ENCODE assay signal across 9 cellular contexts in the genomic region with DNA sequence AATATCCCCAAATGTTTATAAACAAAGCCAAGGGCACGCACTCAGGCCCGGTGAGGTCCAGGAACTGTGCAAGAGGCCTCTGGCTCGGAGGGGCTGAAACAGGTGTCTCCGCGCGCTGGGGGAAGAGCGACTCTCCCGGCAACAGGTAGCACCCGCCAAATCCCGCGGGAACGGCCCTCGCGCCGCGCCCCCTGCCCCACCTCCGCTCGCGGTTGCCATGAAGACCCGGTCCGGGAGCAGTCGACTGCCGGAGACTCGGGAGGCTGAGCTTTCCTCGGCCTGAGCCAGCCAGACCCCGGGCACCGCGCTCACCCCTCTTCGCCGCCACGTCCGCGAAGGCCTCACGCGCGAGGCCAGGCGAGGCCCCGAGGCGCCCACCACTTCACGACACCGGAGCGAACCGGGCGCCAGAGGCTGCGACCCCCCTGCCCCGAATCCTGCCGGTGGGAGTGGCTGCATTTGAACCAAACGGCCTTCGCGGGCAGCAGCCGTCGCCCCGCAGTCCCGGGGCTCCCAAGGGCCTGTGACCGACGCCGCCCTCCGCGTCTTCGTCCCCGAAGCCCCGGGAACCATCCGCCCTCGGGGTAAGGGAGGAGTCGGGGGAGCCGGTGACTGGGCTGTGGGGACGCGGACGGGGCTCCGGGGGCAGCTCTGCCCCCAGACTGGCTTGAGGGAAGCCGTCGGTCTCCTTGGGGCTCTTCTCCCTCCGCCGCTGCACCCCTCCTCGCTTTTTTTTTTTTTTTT. TPM values are rescaled to one million over a fixed set of nuclear protein-coding genes. Genes with fewer than 3 reads are reported as not detected.
DNase-seq lines count a peak whose midpoint lies in the region; ATAC-seq and TF ChIP-seq lines count a peak whose summit lies in the region.
"Had no signal": no experiment of that assay in that cellular context is flagged by ENCODE, and none has a peak within 500 bp of the region (broad histone marks: within the 10 kb centered on the region; RNA-seq: fewer than 3 reads in every experiment).

A gene with protein sequence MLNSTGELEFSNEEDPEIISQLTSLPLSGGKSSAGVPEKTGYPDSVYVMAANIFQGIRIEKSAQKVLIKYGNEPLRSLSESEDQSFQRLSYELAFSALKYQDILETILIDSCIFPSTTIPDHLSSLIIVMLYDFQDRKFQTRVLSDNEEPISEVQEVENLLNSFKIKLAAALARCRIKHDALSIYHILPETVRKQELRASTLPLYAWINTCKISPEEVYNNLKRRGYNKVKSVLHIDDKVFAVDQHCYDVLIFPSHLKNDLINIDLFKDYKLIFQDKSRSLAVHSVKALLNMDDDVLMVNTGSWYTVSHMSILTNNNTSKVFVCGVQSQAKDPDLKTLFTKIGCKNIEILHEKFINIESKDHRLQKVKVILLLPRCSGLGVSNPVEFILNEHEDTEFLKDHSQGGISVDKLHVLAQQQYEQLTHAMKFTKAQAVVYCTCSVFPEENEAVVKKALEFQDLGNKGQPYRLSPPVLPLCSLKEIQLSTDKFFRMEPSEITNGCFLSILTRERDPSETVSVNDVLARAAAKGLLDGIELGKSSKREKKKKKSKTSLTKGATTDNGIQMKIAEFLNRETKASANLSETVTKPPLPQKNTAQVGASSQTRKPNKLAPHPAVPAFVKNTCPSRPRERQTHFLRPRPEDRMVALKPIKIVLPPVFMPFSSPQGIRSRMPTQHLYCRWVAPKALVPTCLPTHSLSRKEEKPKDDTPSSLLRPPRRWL (plus strand): TSS at position 239 of the 744 bp plus-strand sequence. CDS start 739 bp downstream, outside the sequence.

- no peaks in the 10 kb centered on the region for H3K9me3 Mint-ChIP-seq in Caco-2 (ENCODE audit: unreplicated experiment)
- H3K9me3 Mint-ChIP-seq in activated naive CD8-positive, alpha-beta T cell treated with anti-CD3 and anti-CD28 coated beads, Interleukin-2, amount 10 ng/mL, durations not matched to agents 7 days and 5 days = peaks cover 4% of the 10 kb centered on the region

- peak within 1 kb of the TSS; percentile 26 to 63 (median 48) for H3K27ac ChIP-seq in sigmoid colon

- H3K27me3 ChIP-seq in Caco-2 (replicated peaks; ENCODE audit: control insufficient read depth, insufficient read depth, low read length) (no peaks in the 10 kb centered on the region), iPS-15b (ENCODE audit: control insufficient read depth, insufficient read depth, low read length) (no peaks in the 10 kb centered on the region), sigmoid colon (no peaks in the 10 kb centered on the region)

- 1% methylated on average over 75 of the region's 75 CpGs for WGBS in sigmoid colon, 2 donors

- CTCF ChIA-PET in Caco-2 (lab: Charles Lee) = interaction anchor here (0.6 kb wide), 2 partner anchors 31 to 169 kb away, joined by 3 to 6 read pairs; no protein-coding TSS in a partner anchor

- DNase-seq in Caco-2 = peak; percentile 94 to 96
- peak; percentile 74 for DNase-seq in NCI-H2196 treated with DMSO at 0.1 percent for 48 hours (lab: John Stamatoyannopoulos, UW; ENCODE audit: unreplicated experiment)
- DNase-seq in activated naive CD8-positive, alpha-beta T cell treated with anti-CD3 and anti-CD28 coated beads, Interleukin-2, amount 10 ng/mL, durations not matched to agents 7 days and 5 days = peak; percentile 62
- DNase-seq in sigmoid colon = peak; percentile 75
- DNase-seq in putamen (ENCODE audit: low spot score) = no peak

- TF ChIP-seq CTCF in Caco-2 (IDR thresholded peaks at IDR 0.05; ENCODE audit: insufficient read depth in 1 of 2, low read depth in 1 of 2, low read length in 1 of 2, severe bottlenecking in 1 of 2, unreplicated experiment in 1 of 2) (no peak), sigmoid colon (IDR thresholded peaks at IDR 0.05) (no peak)

- H3K9ac ChIP-seq in iPS-15b (ENCODE audit: low read depth, low read length) = peak within 1 kb of the TSS; percentile 92

- H3K4me1 ChIP-seq in Caco-2 (peaks cover 6% of the 10 kb centered on the region; the same call in 1 of the 2 replicates), iPS-15b (ENCODE audit: control insufficient read depth, insufficient read depth, low read length) (no peaks in the 10 kb centered on the region), sigmoid colon (peaks cover 0 to 18% (median 9%) of the 10 kb centered on the region in 4 donors)

- peak; percentile 47 for ATAC-seq in GM21786 (IDR thresholded peaks at IDR 0.05; ENCODE audit: unreplicated experiment)
- ATAC-seq in activated naive CD8-positive, alpha-beta T cell treated with anti-CD3 and anti-CD28 coated beads, Interleukin-2, amount 10 ng/mL, durations not matched to agents 7 days and 5 days (ENCODE audit: low read depth) = peak; percentile 83
- no peak for ATAC-seq in HG03439 (IDR thresholded peaks at IDR 0.05; ENCODE audit: unreplicated experiment)

- H3K4me3 ChIP-seq in Caco-2 (ENCODE audit: low read depth, low read length) (peak within 1 kb of the TSS; percentile 94), iPS-15b (ENCODE audit: low read depth, low read length) (peak within 1 kb of the TSS; percentile 98), sigmoid colon (peak within 1 kb of the TSS; percentile 39 to 62 (median 60))

- no peaks in the 10 kb centered on the region for H3K4me1 Mint-ChIP-seq in Caco-2 (ENCODE audit: low read depth, unreplicated experiment)
- H3K4me1 Mint-ChIP-seq in activated naive CD8-positive, alpha-beta T cell treated with anti-CD3 and anti-CD28 coated beads, Interleukin-2, amount 10 ng/mL, durations not matched to agents 7 days and 5 days = peaks cover 4% of the 10 kb centered on the region

- H3K9me3 ChIP-seq in Caco-2 = no peaks in the 10 kb centered on the region
- no peaks in the 10 kb centered on the region for H3K9me3 ChIP-seq in iPS-15b (ENCODE audit: control insufficient read depth, insufficient read depth, low read length)
- H3K9me3 ChIP-seq in sigmoid colon = no peaks in the 10 kb centered on the region

- peak within 1 kb of the TSS; percentile 94 for H3K4me3 Mint-ChIP-seq in Caco-2 (ENCODE audit: unreplicated experiment)
- H3K4me3 Mint-ChIP-seq in activated naive CD8-positive, alpha-beta T cell treated with anti-CD3 and anti-CD28 coated beads, Interleukin-2, amount 10 ng/mL, durations not matched to agents 7 days and 5 days = peak within 1 kb of the TSS; percentile 72

- TF ChIP-seq EP300 in sigmoid colon (IDR thresholded peaks at IDR 0.05) = no peak

- POLR2A ChIA-PET in Caco-2 (lab: Charles Lee) = interaction anchor here (0.6 kb wide), 2 partner anchors 61 to 173 kb away, joined by 3 read pairs; no protein-coding TSS in a partner anchor
- POLR2A ChIA-PET in activated naive CD8-positive, alpha-beta T cell treated with anti-CD3 and anti-CD28 coated beads, Interleukin-2, amount 10 ng/mL, durations not matched to agents 7 days and 5 days (lab: Charles Lee) = interaction anchor here (0.5 to 0.7 kb wide), 2 partner anchors 315 to 424 kb away, joined by 3 to 5 read pairs; no protein-coding TSS in a partner anchor

- H3K27me3 Mint-ChIP-seq in Caco-2 (ENCODE audit: insufficient read depth, unreplicated experiment) = no peaks in the 10 kb centered on the region
- peaks cover 49% of the 10 kb centered on the region for H3K27me3 Mint-ChIP-seq in activated naive CD8-positive, alpha-beta T cell treated with anti-CD3 and anti-CD28 coated beads, Interleukin-2, amount 10 ng/mL, durations not matched to agents 7 days and 5 days

- intact Hi-C loops in Caco-2 (cut with micrococcal nuclease; ENCODE audit: unreplicated experiment) (loop anchor here (10.0 kb wide), 1 partner anchor 465 kb away; the partner anchor contains the start of gene APBB2), sigmoid colon (cut with DNase I) (loop anchor here (5.0 kb wide), 1 partner anchor 92 kb away; no protein-coding TSS in a partner anchor)

- TF ChIP-seq POLR2A in sigmoid colon (IDR thresholded peaks at IDR 0.05) = no peak

- no TSS peak for BruUV-seq in Caco-2 (replicated peaks; lab: Mats Ljungman, UMichigan)

- H3K36me3 Mint-ChIP-seq in Caco-2 (ENCODE audit: insufficient read depth, unreplicated experiment) = peaks cover 19% of the 10 kb centered on the region
- H3K36me3 Mint-ChIP-seq in activated naive CD8-positive, alpha-beta T cell treated with anti-CD3 and anti-CD28 coated beads, Interleukin-2, amount 10 ng/mL, durations not matched to agents 7 days and 5 days = peaks cover 7% of the 10 kb centered on the region

- H3K27ac Mint-ChIP-seq in Caco-2 (ENCODE audit: unreplicated experiment) = peak within 1 kb of the TSS; percentile 93
- H3K27ac Mint-ChIP-seq in activated naive CD8-positive, alpha-beta T cell treated with anti-CD3 and anti-CD28 coated beads, Interleukin-2, amount 10 ng/mL, durations not matched to agents 7 days and 5 days = peak within 1 kb of the TSS; percentile 30

- H3K36me3 ChIP-seq in Caco-2 (ENCODE audit: control insufficient read depth, insufficient read depth, low read length) (no peaks in the 10 kb centered on the region), iPS-15b (ENCODE audit: control insufficient read depth, insufficient read depth, low read length) (no peaks in the 10 kb centered on the region), sigmoid colon (no peaks in the 10 kb centered on the region)

RNA-seq across cellular contexts. Expression of the gene that starts here (rescaled TPM):
- 18.5 and 19.6 TPM in 2 replicates for total RNA-seq in Caco-2 (2022)
- under 1 TPM; 0.25 to 0.34 TPM for total RNA-seq in activated naive CD8-positive, alpha-beta T cell treated with anti-CD3 and anti-CD28 coated beads, Interleukin-2, amount 10 ng/mL, durations not matched to agents 7 days and 5 days
- 1 to 10 TPM; 1.4 to 7.5 (median 3.3) TPM for total RNA-seq in sigmoid colon
- polyA plus RNA-seq in sigmoid colon = 1 to 10 TPM; 3.0 to 3.9 (median 3.9) TPM
- total RNA-seq: HT1080 had no signal

Comparison
In these comparisons a context has a peak if more than half of its experiments do, and no peak if none do; other contexts are left out.
1. Peak in DNase-seq and ATAC-seq in activated naive CD8-positive, alpha-beta T cell treated with anti-CD3 and anti-CD28 coated beads, Interleukin-2, amount 10 ng/mL, durations not matched to agents 7 days and 5 days; RNA of the gene not detected or under 1 TPM.